In the genomic region with DNA sequence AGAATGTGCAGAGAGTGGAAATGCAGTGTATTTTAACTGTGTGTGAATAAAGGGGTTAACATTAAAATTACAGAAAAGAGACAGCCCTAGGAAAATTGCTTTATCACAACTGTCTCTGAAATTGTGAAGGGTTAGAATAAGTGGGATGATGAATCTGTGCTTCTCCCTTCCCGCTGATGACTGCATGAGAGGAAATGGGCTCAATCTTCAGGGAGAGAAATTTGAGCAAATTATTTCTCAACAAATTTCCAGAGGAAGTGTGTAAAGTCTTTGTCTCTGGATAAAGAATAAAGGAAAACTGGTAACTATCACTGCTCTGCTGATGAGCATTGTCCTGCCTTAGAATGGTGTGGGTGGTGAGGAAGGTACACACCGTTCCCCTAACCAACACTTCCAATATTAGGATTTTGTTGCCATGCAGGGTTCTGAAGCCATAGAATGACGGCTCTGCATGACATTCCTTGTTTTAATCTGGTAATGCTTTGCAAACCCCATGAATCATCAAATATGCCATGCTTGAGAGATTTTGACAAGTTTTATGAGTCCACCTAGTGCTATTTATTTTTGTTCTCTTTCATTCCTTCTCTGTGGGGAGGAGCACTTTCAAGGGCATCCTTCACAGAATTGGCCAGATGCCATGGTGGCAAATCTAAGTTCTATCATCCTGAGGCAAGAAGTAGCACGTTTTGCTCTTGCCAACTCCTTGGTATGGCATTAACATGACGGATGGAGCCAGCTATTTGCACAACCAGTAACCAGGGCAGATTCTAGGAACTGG, we compare ENCODE assay signal across 11 cellular contexts.
A peak's percentile ranks its signal among the peaks of the same experiment; 100 is the strongest.
DNase-seq lines count a peak whose midpoint lies in the region; ATAC-seq, FAIRE-seq and TF ChIP-seq lines count a peak whose summit lies in the region.
"Had no signal": no experiment of that assay in that cellular context is flagged by ENCODE, and none has a peak within 500 bp of the region (broad histone marks: within the 10 kb centered on the region; RNA-seq: fewer than 3 reads in every experiment).

No MANE protein-coding gene starts in this region.

- no peaks in the 10 kb centered on the region for H3K36me3 Mint-ChIP-seq in activated naive CD8-positive, alpha-beta T cell treated with anti-CD3 and anti-CD28 coated beads for 36 hours

- peak; percentile 91 for ATAC-seq in esophagus mucosa
- ATAC-seq: right cardiac atrium had no signal

- no peak overlapping the region for H3K4me3 Mint-ChIP-seq in activated naive CD8-positive, alpha-beta T cell treated with anti-CD3 and anti-CD28 coated beads for 36 hours

- H3K9me3 Mint-ChIP-seq in activated naive CD8-positive, alpha-beta T cell treated with anti-CD3 and anti-CD28 coated beads for 36 hours, result no peaks in the 10 kb centered on the region

- TF ChIP-seq CTCF in retinal pigment epithelial cell (conservative IDR thresholded peaks at IDR 0.05; ENCODE audit: low read depth, low read length), result no peak

- DNase-seq in HK-2 (ENCODE audit: unreplicated experiment) (peak; percentile 8), RCC 7860 (ENCODE audit: low spot score) (peak; percentile 47), retinal pigment epithelial cell (ENCODE audit: low read depth) (peak; percentile 89), SIG-M5 treated with dmso at 0.1 percent for 504 hours (lab: John Stamatoyannopoulos, UW; ENCODE audit: unreplicated experiment) (no peak), mesenteric fat pad (ENCODE audit: low spot score) (no peak)
- no peak for DNase-seq in activated naive CD8-positive, alpha-beta T cell treated with anti-CD3 and anti-CD28 coated beads for 36 hours
- no peak for DNase-seq in stimulated activated CD4-positive, alpha-beta T cell treated with anti-CD3 and anti-CD28 coated beads, Interleukin-15, amount 100 ng/mL, for 24 hours
- DNase-seq: effector CD8-positive, alpha-beta T cell; right cardiac atrium had no signal

- H3K27me3 Mint-ChIP-seq in activated naive CD8-positive, alpha-beta T cell treated with anti-CD3 and anti-CD28 coated beads for 36 hours, result no peaks in the 10 kb centered on the region

- H3K4me3 ChIP-seq in retinal pigment epithelial cell (ENCODE audit: low read length), result no peak overlapping the region
- H3K4me3 ChIP-seq: thoracic aorta had no signal

- H3K4me1 Mint-ChIP-seq in activated naive CD8-positive, alpha-beta T cell treated with anti-CD3 and anti-CD28 coated beads for 36 hours, result no peaks in the 10 kb centered on the region

- FAIRE-seq in RCC 7860 (lab: Jason Lieb, UNC), result no peak

- H3K27ac Mint-ChIP-seq in activated naive CD8-positive, alpha-beta T cell treated with anti-CD3 and anti-CD28 coated beads for 36 hours, result no peak overlapping the region

Comparison
In these comparisons a context has a peak if more than half of its experiments do, and no peak if none do; other contexts are left out.
1. DNase-seq: peak in HK-2 (single experiment), RCC 7860 (single experiment) and retinal pigment epithelial cell (single experiment); none in SIG-M5 treated with dmso at 0.1 percent for 504 hours (single experiment), activated naive CD8-positive, alpha-beta T cell treated with anti-CD3 and anti-CD28 coated beads for 36 hours (single experiment), stimulated activated CD4-positive, alpha-beta T cell treated with anti-CD3 and anti-CD28 coated beads, Interleukin-15, amount 100 ng/mL, for 24 hours (single experiment) and mesenteric fat pad (single experiment).